1 cellular context compared by ENCODE assay signal in genomic region chr5:24817966-24818365, GRCh38.
TF ChIP-seq lines count a peak whose summit lies in the region.

No MANE protein-coding gene starts in this region.

TF ChIP-seq in HepG2, 621 proteins besides CTCF, POLR2A, EP300 and RAD21 (continued from another document):
- TF ChIP-seq TFE3 (CRISPR knock-in tag; IDR thresholded peaks at IDR 0.05): no peak
- TF ChIP-seq ZMYM2 (CRISPR knock-in tag; IDR thresholded peaks at IDR 0.05): no peak
- TF ChIP-seq TP53 (CRISPR knock-in tag; conservative IDR thresholded peaks at IDR 0.05): no peak
- no peak for TF ChIP-seq TCF7L2 (IDR thresholded peaks at IDR 0.05; ENCODE audit: low read depth, low read length)
